9 cellular contexts compared by ENCODE assay signal in genomic region chr1:6414443-6414844, GRCh38. TPM values are rescaled to one million over a fixed set of nuclear protein-coding genes. Genes with fewer than 3 reads are reported as not detected.
DNase-seq lines count a peak whose midpoint lies in the region; ATAC-seq and TF ChIP-seq lines count a peak whose summit lies in the region.
"Had no signal": no experiment of that assay in that cellular context is flagged by ENCODE, and none has a peak within 500 bp of the region (broad histone marks: within the 10 kb centered on the region; RNA-seq: fewer than 3 reads in every experiment).

No MANE protein-coding gene starts in this region.

- H3K36me3 ChIP-seq in BLaER1: no peaks in the 10 kb centered on the region

- CTCF ChIA-PET in T-cell (lab: Charles Lee): interaction anchor here in 1 of 2 donors (0.6 kb wide), 2 partner anchors 8 to 438 kb away, joined by 3 to 8 read pairs; no protein-coding TSS in a partner anchor

- peaks cover 14% of the 10 kb centered on the region for H4K20me1 ChIP-seq in BLaER1

- peaks cover 23% of the 10 kb centered on the region for H3K4me1 ChIP-seq in BLaER1

- TF ChIP-seq CTCF in endothelial cell (IDR thresholded peaks at IDR 0.05; ENCODE audit: unreplicated experiment) (peak; percentile 57), nephron progenitor cell (IDR thresholded peaks at IDR 0.05) (peak; percentile 53)

- H3K9me3 Mint-ChIP-seq in T-cell (no peaks in the 10 kb centered on the region), endothelial cell (ENCODE audit: unreplicated experiment) (no peaks in the 10 kb centered on the region), nephron progenitor cell (no peaks in the 10 kb centered on the region)

- H3K4me3 ChIP-seq in BLaER1: no peak overlapping the region

- H3K27me3 ChIP-seq in BLaER1: peaks cover 43% of the 10 kb centered on the region

- H3K4me1 Mint-ChIP-seq in T-cell: peaks cover 5 to 10% (median 7%) of the 10 kb centered on the region in 3 donors
- H3K4me1 Mint-ChIP-seq in endothelial cell (ENCODE audit: unreplicated experiment): no peaks in the 10 kb centered on the region
- peaks cover 42% of the 10 kb centered on the region for H3K4me1 Mint-ChIP-seq in nephron progenitor cell

- no peaks in the 10 kb centered on the region for H3K9me3 ChIP-seq in BLaER1

- no peak overlapping the region for H3K9ac ChIP-seq in BLaER1

- peak overlapping the region; percentile 23; the same call in 1 of the 2 replicates for H3K4me2 ChIP-seq in BLaER1

- ATAC-seq in GM18519 (IDR thresholded peaks at IDR 0.05; ENCODE audit: low FRiP score, unreplicated experiment) (peak; percentile 54), HG03521 (IDR thresholded peaks at IDR 0.05; ENCODE audit: unreplicated experiment) (peak; percentile 58), T-cell (replicated peaks in 1 of 4) (peak; percentile 46 to 87 (median 61)), GM19324 (IDR thresholded peaks at IDR 0.05; ENCODE audit: low FRiP score, unreplicated experiment) (no peak)

- H3K27ac Mint-ChIP-seq in T-cell (peak overlapping the region in 1 of 2 donors; percentile 19), endothelial cell (ENCODE audit: unreplicated experiment) (no peak overlapping the region), nephron progenitor cell (no peak overlapping the region)

- peak in 13 of 34 experiments; percentile 16 to 35 (median 27) for DNase-seq in T-cell
- DNase-seq in endothelial cell (ENCODE audit: low spot score): peak; percentile 65
- DNase-seq in nephron progenitor cell: no peak
- no peak for DNase-seq in globus pallidus (ENCODE audit: low spot score)

- POLR2A ChIA-PET in T-cell (lab: Charles Lee): interaction anchor here in 1 of 2 donors (0.6 kb wide), 1 partner anchor 21 kb away, joined by 6 read pairs; the partner anchor contains the start of gene ACOT7

- H3K36me3 Mint-ChIP-seq in T-cell (no peaks in the 10 kb centered on the region), endothelial cell (ENCODE audit: low read depth, unreplicated experiment) (no peaks in the 10 kb centered on the region), nephron progenitor cell (ENCODE audit: low read depth) (no peaks in the 10 kb centered on the region)

- no peak overlapping the region for H3K27ac ChIP-seq in BLaER1

- H3K4me3 Mint-ChIP-seq in T-cell (peak overlapping the region in 1 of 3 donors; percentile 2), endothelial cell (ENCODE audit: unreplicated experiment) (no peak overlapping the region), nephron progenitor cell (peak overlapping the region; percentile 54)

- H3K27me3 Mint-ChIP-seq in T-cell (peaks cover 36 to 70% of the 10 kb centered on the region in 2 donors), endothelial cell (ENCODE audit: unreplicated experiment) (peaks cover 20% of the 10 kb centered on the region), nephron progenitor cell (ENCODE audit: low read depth, poor library complexity) (peaks cover 91% of the 10 kb centered on the region)

RNA-seq across cellular contexts. Expression of gene HES2, which starts 5.3 kb away (rescaled TPM):
- total RNA-seq in T-cell (under 1 TPM in 1 of 5 donors, not detected in 4; 0.16 TPM), endothelial cell (ENCODE audit: unreplicated experiment) (0.10 TPM)
- total RNA-seq: skeletal muscle tissue had no signal

RNA-seq across cellular contexts. Expression of gene ESPN, which starts 10.1 kb away (rescaled TPM):
- 1 to 10 TPM; 2.1 to 9.2 (median 6.2) TPM for total RNA-seq in T-cell
- total RNA-seq in endothelial cell (ENCODE audit: unreplicated experiment): 0.36 TPM

RNA-seq across cellular contexts. Expression of gene ACOT7, which starts 20.9 kb away (rescaled TPM):
- total RNA-seq in T-cell (1 to 10 TPM; 6.1 to 9.3 (median 7.4) TPM), endothelial cell (ENCODE audit: unreplicated experiment) (35.1 TPM)

RNA-seq across cellular contexts. Expression of gene TNFRSF25, which starts 51.5 kb away (rescaled TPM):
- total RNA-seq in T-cell (100 to 1,000 TPM; 215 to 580 (median 446) TPM), endothelial cell (ENCODE audit: unreplicated experiment) (104 TPM)
